ENCODE assay signal across 27 cellular contexts in genomic region chr18:78558101-78558810, GRCh38.
"Had no signal": no experiment of that assay in that cellular context is flagged by ENCODE, and none has a peak within 500 bp of the region (broad histone marks: within the 10 kb centered on the region; RNA-seq: fewer than 3 reads in every experiment).

No MANE protein-coding gene starts in this region.

- ATAC-seq: activated CD8-positive, alpha-beta memory T cell treated with anti-CD3 and anti-CD28 coated beads, Interleukin-2, amount 10 ng/mL, durations not matched to agents 7 days and 5 days; activated CD8-positive, alpha-beta T cell treated with anti-CD3 and anti-CD28 coated beads for 36 hours; activated naive CD8-positive, alpha-beta T cell treated with anti-CD3 and anti-CD28 coated beads, Interleukin-2, amount 50 U/mL, for 24 hours had no signal

- H3K27ac ChIP-seq: ascending aorta, cardiac muscle cell, VCaP had no signal

- H3K36me3 ChIP-seq: ascending aorta, cardiac muscle cell had no signal

- H3K4me3 ChIP-seq: ascending aorta, cardiac muscle cell had no signal

- H3K4me1 ChIP-seq: ascending aorta had no signal

- DNase-seq: activated B cell treated with CpG ODN at 0.5 μM for 24 hours; activated CD4-positive, alpha-beta memory T cell treated with anti-CD3 and anti-CD28 coated beads for 36 hours; activated CD4-positive, alpha-beta T cell treated with anti-CD3 and anti-CD28 coated beads for 4 hours; activated CD4-positive, alpha-beta T cell treated with anti-CD3 and anti-CD28 coated beads, Interleukin-2, amount 10 ng/mL, durations not matched to agents 24 days and 14 days; activated CD4-positive, alpha-beta T cell treated with anti-CD3 and anti-CD28 coated beads, Interleukin-2, amount 50 U/mL, for 1 hour; activated CD4-positive, alpha-beta T cell treated with anti-CD3 and anti-CD28 coated beads, Interleukin-2, amount 50 U/mL, for 4 hours; activated CD4-positive, CD25-positive, alpha-beta regulatory T cell treated with anti-CD3 and anti-CD28 coated beads, Interleukin-2, amount 50 U/mL, for 72 hours; activated CD8-positive, alpha-beta memory T cell treated with anti-CD3 and anti-CD28 coated beads, Interleukin-2, amount 10 ng/mL, durations not matched to agents 7 days and 5 days; activated CD8-positive, alpha-beta T cell treated with anti-CD3 and anti-CD28 coated beads for 36 hours; activated effector memory CD4-positive, alpha-beta T cell treated with Interleukin-2 at 50 U/mL for 16 hours; activated gamma-delta T cell; activated naive CD4-positive, alpha-beta T cell treated with anti-CD3 and anti-CD28 coated beads, Interleukin-2, amount 10 ng/mL, durations not matched to agents 7 days and 5 days; activated naive CD4-positive, alpha-beta T cell treated with Interleukin-2 at 50 U/mL for 16 hours; activated naive CD8-positive, alpha-beta T cell treated with anti-CD3 and anti-CD28 coated beads, Interleukin-2, amount 10 ng/mL, durations not matched to agents 7 days and 5 days; activated naive CD8-positive, alpha-beta T cell treated with anti-CD3 and anti-CD28 coated beads, Interleukin-2, amount 50 U/mL, for 24 hours; activated T-cell treated with anti-CD3 and anti-CD28 coated beads, Interleukin-2, amount 50 U/mL, for 24 hours; activated T-cell treated with anti-CD3 and anti-CD28 coated beads, Interleukin-2, amount 50 U/mL, for 48 hours; amygdala; anterior cingulate cortex; caudate nucleus; SW 1271; T-helper 1 cell; T-helper 2 cell; T-helper 9 cell had no signal

- H3K27me3 ChIP-seq: ascending aorta, cardiac muscle cell had no signal
